10 cellular contexts compared by ENCODE assay signal in genomic region chr14:94768141-94768520, GRCh38. TPM values are rescaled to one million over a fixed set of nuclear protein-coding genes. Genes with fewer than 3 reads are reported as not detected.
DNase-seq lines count a peak whose midpoint lies in the region; ATAC-seq and TF ChIP-seq lines count a peak whose summit lies in the region.
"Had no signal": no experiment of that assay in that cellular context is flagged by ENCODE, and none has a peak within 500 bp of the region (broad histone marks: within the 10 kb centered on the region; RNA-seq: fewer than 3 reads in every experiment).

No MANE protein-coding gene starts in this region.

- DNase-seq in effector memory CD8-positive, alpha-beta T cell = no peak
- DNase-seq in neural crest cell (ENCODE audit: low read depth, low spot score) (no peak), NCI-H2227 treated with DMSO at 0.1 percent for 48 hours (lab: John Stamatoyannopoulos, UW) (no peak), PC-9 (no peak), HCEC 1CT (no peak)
- no peak for DNase-seq in stimulated activated CD8-positive, alpha-beta memory T cell treated with anti-CD3 and anti-CD28 coated beads, Interleukin-4, amount 100 ng/mL, for 48 hours
- DNase-seq: caudate nucleus, RPMI8226 had no signal

- TF ChIP-seq CTCF in neural crest cell (conservative IDR thresholded peaks at IDR 0.05) = no peak
- TF ChIP-seq CTCF in PC-9 (conservative IDR thresholded peaks at IDR 0.05) = no peak

- peaks cover 97% of the 10 kb centered on the region for H3K27me3 ChIP-seq in BLaER1
- peaks cover 100% of the 10 kb centered on the region for H3K27me3 ChIP-seq in HUES6 (ENCODE audit: control insufficient read depth, insufficient read depth, low read length)
- peaks cover 37% of the 10 kb centered on the region for H3K27me3 ChIP-seq in PC-9 (ENCODE audit: insufficient read depth, low read depth)

- H3K4me3 Mint-ChIP-seq in effector memory CD8-positive, alpha-beta T cell = peak overlapping the region; percentile 81 to 86
- H3K4me3 Mint-ChIP-seq in neural crest cell = peak overlapping the region; percentile 23

- H3K4me3 ChIP-seq in BLaER1 (peak overlapping the region; percentile 67), HUES6 (ENCODE audit: low read depth, low read length) (peak overlapping the region; percentile 67), PC-9 (no peak overlapping the region)

- H3K36me3 Mint-ChIP-seq in effector memory CD8-positive, alpha-beta T cell (ENCODE audit: insufficient read depth) = peaks cover 12% of the 10 kb centered on the region
- peaks cover 3% of the 10 kb centered on the region for H3K36me3 Mint-ChIP-seq in neural crest cell (ENCODE audit: low read depth)

- H3K36me3 ChIP-seq in BLaER1 = no peaks in the 10 kb centered on the region
- no peaks in the 10 kb centered on the region for H3K36me3 ChIP-seq in HUES6 (ENCODE audit: control insufficient read depth, insufficient read depth, low read length)
- H3K36me3 ChIP-seq in PC-9 (ENCODE audit: low read depth) = no peaks in the 10 kb centered on the region

- H3K4me1 ChIP-seq in BLaER1 = peaks cover 18% of the 10 kb centered on the region
- H3K4me1 ChIP-seq in HUES6 (ENCODE audit: control insufficient read depth, insufficient read depth, low read length) = peaks cover 54% of the 10 kb centered on the region
- no peaks in the 10 kb centered on the region for H3K4me1 ChIP-seq in PC-9 (replicated peaks; ENCODE audit: insufficient read depth)

- intact Hi-C loops in PC-9 (cut with micrococcal nuclease; ENCODE audit: unreplicated experiment) = no loop called here

- no peaks in the 10 kb centered on the region for H3K79me2 ChIP-seq in PC-9 (ENCODE audit: low read depth)

- peaks cover 82 to 94% of the 10 kb centered on the region in 2 donors for H3K27me3 Mint-ChIP-seq in effector memory CD8-positive, alpha-beta T cell
- peaks cover 98% of the 10 kb centered on the region for H3K27me3 Mint-ChIP-seq in neural crest cell (ENCODE audit: low read depth)

- no peak overlapping the region for H2AFZ ChIP-seq in PC-9

- H3K9me2 ChIP-seq in PC-9 (ENCODE audit: insufficient read depth) = no peaks in the 10 kb centered on the region

- no peak overlapping the region for H3K27ac Mint-ChIP-seq in effector memory CD8-positive, alpha-beta T cell
- no peak overlapping the region for H3K27ac Mint-ChIP-seq in neural crest cell (ENCODE audit: unreplicated experiment)

- H3K9ac ChIP-seq in BLaER1 = no peak overlapping the region
- peak overlapping the region; percentile 68 for H3K9ac ChIP-seq in HUES6 (ENCODE audit: low read length)

- H4K20me1 ChIP-seq in BLaER1 (peaks cover 62% of the 10 kb centered on the region), PC-9 (ENCODE audit: insufficient read depth) (no peaks in the 10 kb centered on the region)

- POLR2A ChIA-PET in PC-9 (lab: Charles Lee; ENCODE audit: unreplicated experiment) = no interaction called here

- CTCF ChIA-PET in PC-9 (lab: Charles Lee) = no interaction called here

- H3K27ac ChIP-seq in BLaER1 = no peak overlapping the region
- H3K27ac ChIP-seq in HUES6 (ENCODE audit: low read depth, low read length) = no peak overlapping the region
- no peak overlapping the region for H3K27ac ChIP-seq in PC-9

- H3K4me1 Mint-ChIP-seq in effector memory CD8-positive, alpha-beta T cell (ENCODE audit: low read depth in 2 of 2) = peaks cover 8 to 14% of the 10 kb centered on the region in 2 donors
- peaks cover 35% of the 10 kb centered on the region for H3K4me1 Mint-ChIP-seq in neural crest cell

- BruUV-seq in PC-9 (replicated peaks; lab: Mats Ljungman, UMichigan) = no TSS peak

- H3K4me2 ChIP-seq in BLaER1 = peak overlapping the region; percentile 92
- H3K4me2 ChIP-seq in PC-9 = no peak overlapping the region

- no peaks in the 10 kb centered on the region for H3F3A ChIP-seq in PC-9 (ENCODE audit: insufficient read depth, low read depth)

- ATAC-seq in effector memory CD8-positive, alpha-beta T cell (replicated peaks) = no peak

- H3K9me3 ChIP-seq in BLaER1 (peaks cover 11% of the 10 kb centered on the region), HUES6 (ENCODE audit: control insufficient read depth, insufficient read depth, low read depth, low read length) (no peaks in the 10 kb centered on the region), PC-9 (ENCODE audit: insufficient read depth, low read depth) (no peaks in the 10 kb centered on the region)

- H3K9me3 Mint-ChIP-seq in effector memory CD8-positive, alpha-beta T cell = no peaks in the 10 kb centered on the region
- no peaks in the 10 kb centered on the region for H3K9me3 Mint-ChIP-seq in neural crest cell

RNA-seq across cellular contexts. Expression of gene GSC, which starts 1.8 kb away (rescaled TPM):
- total RNA-seq in neural crest cell = not detected in 2 replicates
- not detected in 2 replicates for total RNA-seq in PC-9 (2021)
